ENCODE assay signal across 1 cellular context in the genomic region with DNA sequence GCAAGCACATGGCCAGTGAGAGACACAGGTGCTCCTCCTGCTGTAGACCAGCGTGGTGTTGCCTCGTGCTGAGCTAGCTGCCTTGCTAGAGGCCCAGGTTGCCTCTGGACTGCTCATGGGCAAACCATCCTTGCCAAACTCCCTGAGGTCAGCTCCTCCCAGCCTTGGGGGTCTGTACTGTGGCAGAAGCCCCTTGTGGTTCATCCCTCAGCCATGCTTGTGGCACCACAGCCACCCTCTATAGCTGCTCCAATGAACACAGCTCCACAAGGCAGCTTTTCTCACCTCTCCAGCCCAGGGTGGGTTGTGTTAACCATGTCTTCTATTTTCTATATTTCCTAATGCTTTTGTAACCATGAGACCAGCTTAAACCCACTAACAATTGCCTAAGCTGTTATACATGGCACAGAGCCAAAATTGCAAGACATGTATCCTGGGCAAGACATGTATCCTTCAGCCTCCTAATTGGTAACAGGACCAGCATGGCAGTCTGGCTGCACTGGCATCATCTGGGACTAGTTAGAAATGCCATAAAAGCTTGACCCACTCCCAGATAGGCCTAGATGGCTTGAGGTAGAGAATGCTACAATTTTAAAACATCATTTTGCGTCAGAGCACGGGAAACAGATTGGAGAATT.
TF ChIP-seq lines count a peak whose summit lies in the region.

No MANE protein-coding gene starts in this region.

TF ChIP-seq in SK-N-SH treated with all-trans-retinoic acid at 6 μM for 48 hours, 23 proteins besides CTCF, POLR2A, EP300 and RAD21 (continued from another document):
- TF ChIP-seq, protein P1, sequence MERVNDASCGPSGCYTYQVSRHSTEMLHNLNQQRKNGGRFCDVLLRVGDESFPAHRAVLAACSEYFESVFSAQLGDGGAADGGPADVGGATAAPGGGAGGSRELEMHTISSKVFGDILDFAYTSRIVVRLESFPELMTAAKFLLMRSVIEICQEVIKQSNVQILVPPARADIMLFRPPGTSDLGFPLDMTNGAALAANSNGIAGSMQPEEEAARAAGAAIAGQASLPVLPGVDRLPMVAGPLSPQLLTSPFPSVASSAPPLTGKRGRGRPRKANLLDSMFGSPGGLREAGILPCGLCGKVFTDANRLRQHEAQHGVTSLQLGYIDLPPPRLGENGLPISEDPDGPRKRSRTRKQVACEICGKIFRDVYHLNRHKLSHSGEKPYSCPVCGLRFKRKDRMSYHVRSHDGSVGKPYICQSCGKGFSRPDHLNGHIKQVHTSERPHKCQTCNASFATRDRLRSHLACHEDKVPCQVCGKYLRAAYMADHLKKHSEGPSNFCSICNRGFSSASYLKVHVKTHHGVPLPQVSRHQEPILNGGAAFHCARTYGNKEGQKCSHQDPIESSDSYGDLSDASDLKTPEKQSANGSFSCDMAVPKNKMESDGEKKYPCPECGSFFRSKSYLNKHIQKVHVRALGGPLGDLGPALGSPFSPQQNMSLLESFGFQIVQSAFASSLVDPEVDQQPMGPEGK (CRISPR knock-in tag; IDR thresholded peaks at IDR 0.05; ENCODE audit: borderline replicate concordance) = no peak
- TF ChIP-seq ARNTL (CRISPR knock-in tag; IDR thresholded peaks at IDR 0.05; ENCODE audit: borderline replicate concordance, low read depth) = no peak
